ENCODE assay signal across 25 cellular contexts in the genomic region with DNA sequence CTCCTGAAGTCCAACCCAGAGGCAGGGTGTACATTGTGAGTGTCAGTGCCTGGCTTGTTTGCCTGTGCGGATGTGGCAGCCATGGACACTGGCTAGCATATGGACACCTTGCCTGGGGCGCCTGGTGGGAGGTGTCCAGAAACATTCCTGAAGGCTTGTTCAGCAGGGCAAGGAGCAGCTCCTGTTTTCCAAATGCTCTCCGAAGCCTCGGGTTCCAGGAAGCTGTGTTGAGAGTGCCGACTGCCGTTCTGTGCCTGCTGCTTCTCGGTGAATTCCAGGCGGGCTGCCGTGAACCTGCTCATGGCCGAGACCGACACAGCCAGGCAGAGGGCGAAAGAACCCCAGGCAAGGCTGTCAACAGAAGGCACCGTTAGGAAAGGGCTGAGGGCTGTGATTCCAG. TPM values are rescaled to one million over a fixed set of nuclear protein-coding genes. Genes with fewer than 3 reads are reported as not detected.
DNase-seq lines count a peak whose midpoint lies in the region; ATAC-seq and TF ChIP-seq lines count a peak whose summit lies in the region.
"Had no signal": no experiment of that assay in that cellular context is flagged by ENCODE, and none has a peak within 500 bp of the region (broad histone marks: within the 10 kb centered on the region; RNA-seq: fewer than 3 reads in every experiment).

No MANE protein-coding gene starts in this region.

- no peaks in the 10 kb centered on the region for H3K4me1 Mint-ChIP-seq in T-cell
- H3K4me1 Mint-ChIP-seq: activated naive CD8-positive, alpha-beta T cell treated with anti-CD3 and anti-CD28 coated beads, Interleukin-2, amount 50 U/mL, for 24 hours; CD8-positive, alpha-beta memory T cell had no signal

- peak; percentile 67 for ATAC-seq in Right ventricle myocardium inferior
- no peak for ATAC-seq in T-cell (replicated peaks in 1 of 4)
- ATAC-seq: activated CD8-positive, alpha-beta T cell treated with anti-CD3 and anti-CD28 coated beads for 36 hours; activated naive CD8-positive, alpha-beta T cell treated with anti-CD3 and anti-CD28 coated beads, Interleukin-2, amount 50 U/mL, for 24 hours had no signal

- no peak overlapping the region for H3K4me3 Mint-ChIP-seq in T-cell
- H3K4me3 Mint-ChIP-seq: activated CD8-positive, alpha-beta T cell treated with anti-CD3 and anti-CD28 coated beads for 36 hours; activated naive CD8-positive, alpha-beta T cell treated with anti-CD3 and anti-CD28 coated beads, Interleukin-2, amount 50 U/mL, for 24 hours; activated T-helper 1 cell treated with anti-CD3 and anti-CD28 coated beads, Interleukin-12 subunit alpha, Interleukin-12 subunit beta, Interleukin-2, Interleukin-4 antibody, amounts not matched to agents 30 ng/mL and 10 ng/mL and 1 ng/mL, durations not matched to agents 14 hours and 24 hours and 36 hours; CD8-positive, alpha-beta memory T cell had no signal

- H3K9me3 Mint-ChIP-seq in T-cell: peaks cover 0 to 2% (median 0%) of the 10 kb centered on the region in 3 donors
- H3K9me3 Mint-ChIP-seq: activated CD8-positive, alpha-beta T cell treated with anti-CD3 and anti-CD28 coated beads for 36 hours; activated naive CD8-positive, alpha-beta T cell treated with anti-CD3 and anti-CD28 coated beads, Interleukin-2, amount 50 U/mL, for 24 hours had no signal

- no peaks in the 10 kb centered on the region for H3K36me3 Mint-ChIP-seq in T-cell
- H3K36me3 Mint-ChIP-seq: CD8-positive, alpha-beta memory T cell had no signal

- intact Hi-C loops in Right ventricle myocardium inferior (cut with DNase I) (no loop called here), cardiac septum (cut with DNase I) (no loop called here)

- H3K27ac ChIP-seq in temporal lobe (ENCODE audit: low read depth, low read length): peak overlapping the region; percentile 27
- H3K27ac ChIP-seq: VCaP had no signal

- POLR2A ChIA-PET in T-cell (lab: Charles Lee): no interaction called here

- no peak for TF ChIP-seq CTCF in foreskin fibroblast (IDR thresholded peaks at IDR 0.05; ENCODE audit: low read depth, low read length)

- H3K27me3 Mint-ChIP-seq in T-cell: peaks cover 23% of the 10 kb centered on the region in 2 donors

- CTCF ChIA-PET in T-cell (lab: Charles Lee): no interaction called here

- no peak overlapping the region for H3K4me3 ChIP-seq in foreskin fibroblast (ENCODE audit: low read depth in 1 of 2, low read length in 2 of 2)

- no peak for DNase-seq in Right ventricle myocardium inferior (ENCODE audit: missing footprints)
- DNase-seq in cardiac septum (ENCODE audit: low spot score): no peak
- peak; percentile 93 for DNase-seq in RPMI7951 (ENCODE audit: low read depth)
- peak; percentile 2 to 3 for DNase-seq in foreskin fibroblast
- no peak for DNase-seq in T-cell
- no peak for DNase-seq in activated naive CD4-positive, alpha-beta T cell treated with anti-CD3 and anti-CD28 coated beads, Interleukin-2, amount 50 U/mL, for 16 hours
- DNase-seq in pons (ENCODE audit: low spot score): no peak
- DNase-seq: activated CD8-positive, alpha-beta T cell treated with anti-CD3 and anti-CD28 coated beads for 36 hours; activated naive CD8-positive, alpha-beta T cell treated with anti-CD3 and anti-CD28 coated beads, Interleukin-2, amount 50 U/mL, for 24 hours; CD8-positive, alpha-beta memory T cell; cerebellar nuclear complex; H7; MM.1S; NCI-H2029; NCI-H69; stimulated activated CD4-positive, alpha-beta T cell treated with anti-CD3 and anti-CD28 coated beads, Interleukin-12 subunit alpha, Interleukin-12 subunit beta, amount 100 ng/mL, for 4 hours; stimulated activated naive CD4-positive, alpha-beta T cell had no signal

- no peak overlapping the region for H3K27ac Mint-ChIP-seq in T-cell
- H3K27ac Mint-ChIP-seq: activated CD8-positive, alpha-beta T cell treated with anti-CD3 and anti-CD28 coated beads for 36 hours; activated naive CD8-positive, alpha-beta T cell treated with anti-CD3 and anti-CD28 coated beads, Interleukin-2, amount 50 U/mL, for 24 hours; activated T-helper 1 cell treated with anti-CD3 and anti-CD28 coated beads, Interleukin-12 subunit alpha, Interleukin-12 subunit beta, Interleukin-2, Interleukin-4 antibody, amounts not matched to agents 30 ng/mL and 10 ng/mL and 1 ng/mL, durations not matched to agents 14 hours and 24 hours and 36 hours; CD8-positive, alpha-beta memory T cell had no signal

RNA-seq across cellular contexts. Expression of a gene that starts 10.9 kb away (rescaled TPM):
- total RNA-seq in Right ventricle myocardium inferior (69.8 TPM), cardiac septum (0.89 TPM), temporal lobe (not detected), T-cell (not detected)
- not detected in 2 replicates for total RNA-seq in RPMI7951 (2014; rRNA removed; shearing (Covaris generic))
- total RNA-seq: activated CD8-positive, alpha-beta T cell treated with anti-CD3 and anti-CD28 coated beads for 36 hours; activated T-helper 1 cell treated with anti-CD3 and anti-CD28 coated beads, Interleukin-12 subunit alpha, Interleukin-12 subunit beta, Interleukin-2, Interleukin-4 antibody, amounts not matched to agents 30 ng/mL and 10 ng/mL and 1 ng/mL, durations not matched to agents 14 hours and 24 hours and 36 hours; CD8-positive, alpha-beta memory T cell; G401; H7; lower leg skin; posterior vena cava had no signal

RNA-seq across cellular contexts. Expression of a gene that starts 19.6 kb away (rescaled TPM):
- total RNA-seq in Right ventricle myocardium inferior (not detected), cardiac septum (not detected), temporal lobe (not detected), T-cell (not detected)
- total RNA-seq in RPMI7951 (2014; rRNA removed; shearing (Covaris generic)): not detected in 2 replicates
- total RNA-seq: activated CD8-positive, alpha-beta T cell treated with anti-CD3 and anti-CD28 coated beads for 36 hours; activated T-helper 1 cell treated with anti-CD3 and anti-CD28 coated beads, Interleukin-12 subunit alpha, Interleukin-12 subunit beta, Interleukin-2, Interleukin-4 antibody, amounts not matched to agents 30 ng/mL and 10 ng/mL and 1 ng/mL, durations not matched to agents 14 hours and 24 hours and 36 hours; CD8-positive, alpha-beta memory T cell; G401; H7; lower leg skin; myocyte; posterior vena cava; urinary bladder had no signal

RNA-seq across cellular contexts. Expression of a gene that starts 23.4 kb away (rescaled TPM):
- total RNA-seq in Right ventricle myocardium inferior: 0.24 TPM
- 0.05 TPM for total RNA-seq in cardiac septum
- not detected in 2 replicates for total RNA-seq in RPMI7951 (2014; rRNA removed; shearing (Covaris generic))
- total RNA-seq in temporal lobe: under 0.01 TPM
- total RNA-seq in T-cell: not detected
- total RNA-seq: activated CD8-positive, alpha-beta T cell treated with anti-CD3 and anti-CD28 coated beads for 36 hours; activated T-helper 1 cell treated with anti-CD3 and anti-CD28 coated beads, Interleukin-12 subunit alpha, Interleukin-12 subunit beta, Interleukin-2, Interleukin-4 antibody, amounts not matched to agents 30 ng/mL and 10 ng/mL and 1 ng/mL, durations not matched to agents 14 hours and 24 hours and 36 hours; CD8-positive, alpha-beta memory T cell; G401; H7; myocyte had no signal

Comparison
In these comparisons a context has a peak if more than half of its experiments do, and no peak if none do; other contexts are left out.
1. RNA of a gene that starts 10.9 kb away (total RNA-seq): 69.8 TPM in Right ventricle myocardium inferior (single experiment); 0.89 TPM in cardiac septum (single experiment), not detected in RPMI7951, not detected in temporal lobe (single experiment) and not detected in T-cell; every median in the first group is over 10 times any median in the second.
2. DNase-seq: peak in RPMI7951 (single experiment) and foreskin fibroblast (2 of 2); none in Right ventricle myocardium inferior (single experiment), cardiac septum (single experiment), T-cell (0 of 34), activated naive CD4-positive, alpha-beta T cell treated with anti-CD3 and anti-CD28 coated beads, Interleukin-2, amount 50 U/mL, for 16 hours (single experiment) and pons (single experiment).